8 cellular contexts compared by ENCODE assay signal in genomic region chr16:68844211-68844564, GRCh38.
DNase-seq lines count a peak whose midpoint lies in the region; ATAC-seq lines count a peak whose summit lies in the region.

No MANE protein-coding gene starts in this region.

- no peaks in the 10 kb centered on the region for H3K9me3 ChIP-seq in HUES48 (ENCODE audit: control insufficient read depth, insufficient read depth, low read length)
- H3K9me3 ChIP-seq in muscle layer of duodenum (ENCODE audit: control insufficient read depth in 1 of 2, low read length in 2 of 2), result no peaks in the 10 kb centered on the region

- H3K27me3 ChIP-seq in HUES48 (ENCODE audit: control insufficient read depth, insufficient read depth, low read length), result no peaks in the 10 kb centered on the region
- no peaks in the 10 kb centered on the region for H3K27me3 ChIP-seq in muscle layer of duodenum (ENCODE audit: low read depth, low read length)

- H3K27ac ChIP-seq in HUES48 (ENCODE audit: low read depth, low read length) (peak overlapping the region; percentile 91), caudate nucleus (ENCODE audit: low read depth, low read length) (peak overlapping the region; percentile 86), muscle layer of duodenum (ENCODE audit: low read length) (peak overlapping the region; percentile 76)

- H3K36me3 ChIP-seq in HUES48 (ENCODE audit: control insufficient read depth, insufficient read depth, low read length) (no peaks in the 10 kb centered on the region), muscle layer of duodenum (ENCODE audit: control insufficient read depth in 1 of 2, insufficient read depth in 2 of 2, low read length in 2 of 2) (no peaks in the 10 kb centered on the region)

- peak overlapping the region; percentile 90 for H3K4me3 ChIP-seq in HUES48 (ENCODE audit: low read depth, low read length)
- H3K4me3 ChIP-seq in muscle layer of duodenum (ENCODE audit: low read depth in 1 of 2, low read length in 2 of 2), result peak overlapping the region; percentile 80 to 87

- H3K4me1 ChIP-seq in HUES48 (ENCODE audit: control insufficient read depth, insufficient read depth, low read length) (peaks cover 8% of the 10 kb centered on the region), muscle layer of duodenum (ENCODE audit: control insufficient read depth in 1 of 2, insufficient read depth in 2 of 2, low read length in 2 of 2) (no peaks in the 10 kb centered on the region)

- DNase-seq in AML-193 (lab: John Stamatoyannopoulos, UW) (peak; percentile 41 to 59), caudate nucleus (lab: John Stamatoyannopoulos, UW) (peak in 3 of 61 donors; percentile 48 to 53 (median 51)), middle frontal gyrus (ENCODE audit: extremely low spot score, low spot score) (no peak), NCI-H2196 (lab: John Stamatoyannopoulos, UW; ENCODE audit: unreplicated experiment) (no peak), cerebellar cortex (ENCODE audit: low spot score) (no peak)

- peak overlapping the region; percentile 83 for H3K9ac ChIP-seq in HUES48 (ENCODE audit: low read depth, low read length)

- no peak for ATAC-seq in GM21825 (IDR thresholded peaks at IDR 0.05; ENCODE audit: unreplicated experiment)

Comparison
In these comparisons a context has a peak if more than half of its experiments do, and no peak if none do; other contexts are left out.
1. DNase-seq: peak in AML-193 (2 of 2); none in middle frontal gyrus (single experiment), NCI-H2196 (single experiment) and cerebellar cortex (single experiment).
2. Peak in every context shown above with its lines, with median percentiles within 50 percentile points of each other: H3K27ac ChIP-seq.